14 cellular contexts compared by ENCODE assay signal in genomic region chr2:162457487-162457886, GRCh38.
DNase-seq lines count a peak whose midpoint lies in the region; ATAC-seq and TF ChIP-seq lines count a peak whose summit lies in the region.
"Had no signal": no experiment of that assay in that cellular context is flagged by ENCODE, and none has a peak within 500 bp of the region (broad histone marks: within the 10 kb centered on the region; RNA-seq: fewer than 3 reads in every experiment).

No MANE protein-coding gene starts in this region.

- H3K4me2 ChIP-seq in mesenchymal stem cell (ENCODE audit: low read length, poor library complexity, severe bottlenecking) = no peak overlapping the region
- H3K4me2 ChIP-seq: BLaER1 treated with 17β-estradiol and CSF1 and Interleukin-3, amounts not matched to agents 10 nM and 100 nM; GM23338 had no signal

- intact Hi-C loops in left cardiac atrium (cut with DNase I) = no loop called here
- intact Hi-C loops in left ventricle myocardium inferior (cut with micrococcal nuclease) = no loop called here
- intact Hi-C loops in esophagus squamous epithelium (cut with DNase I) = no loop called here
- intact Hi-C loops in activated T-helper 1 cell treated with anti-CD3 and anti-CD28 coated beads, Interleukin-12 subunit alpha, Interleukin-12 subunit beta, Interleukin-2, Interleukin-4 antibody, amounts not matched to agents 30 ng/mL and 10 ng/mL and 1 ng/mL, durations not matched to agents 14 hours and 24 hours and 36 hours (cut with micrococcal nuclease) = no loop called here

- H3K27ac ChIP-seq in left ventricle myocardium inferior (replicated peaks) = no peak overlapping the region
- no peak overlapping the region for H3K27ac ChIP-seq in coronary artery
- no peak overlapping the region for H3K27ac ChIP-seq in esophagus squamous epithelium
- H3K27ac ChIP-seq in mesenchymal stem cell (ENCODE audit: low read length, poor library complexity, severe bottlenecking) = no peak overlapping the region
- H3K27ac ChIP-seq: BLaER1 treated with 17β-estradiol and CSF1 and Interleukin-3, amounts not matched to agents 10 nM and 100 nM had no signal

- H3K14ac ChIP-seq in mesenchymal stem cell (ENCODE audit: low read length in 2 of 2) = no peak overlapping the region

- peaks cover 5% of the 10 kb centered on the region for H3K27me3 Mint-ChIP-seq in nephron (ENCODE audit: low read depth)
- peaks cover 2% of the 10 kb centered on the region for H3K27me3 Mint-ChIP-seq in activated T-helper 1 cell treated with anti-CD3 and anti-CD28 coated beads, Interleukin-12 subunit alpha, Interleukin-12 subunit beta, Interleukin-2, Interleukin-4 antibody, amounts not matched to agents 30 ng/mL and 10 ng/mL and 1 ng/mL, durations not matched to agents 14 hours and 24 hours and 36 hours (ENCODE audit: insufficient read depth)
- H3K27me3 Mint-ChIP-seq: CD4-positive, CD25-positive, alpha-beta regulatory T cell had no signal

- H3K27me3 ChIP-seq in left ventricle myocardium inferior (ENCODE audit: low read depth) (no peaks in the 10 kb centered on the region), esophagus squamous epithelium (no peaks in the 10 kb centered on the region), mesenchymal stem cell (ENCODE audit: control insufficient read depth in 1 of 2, insufficient read depth in 1 of 2, low read length in 2 of 2) (no peaks in the 10 kb centered on the region)
- H3K27me3 ChIP-seq: BLaER1 treated with 17β-estradiol and CSF1 and Interleukin-3, amounts not matched to agents 10 nM and 100 nM had no signal

- no peak overlapping the region for H3K9ac ChIP-seq in mesenchymal stem cell (ENCODE audit: low read length)
- H3K9ac ChIP-seq: BLaER1 treated with 17β-estradiol and CSF1 and Interleukin-3, amounts not matched to agents 10 nM and 100 nM had no signal

- no peak overlapping the region for H4K8ac ChIP-seq in mesenchymal stem cell (ENCODE audit: low read length)

- peaks cover 20% of the 10 kb centered on the region for H3K4me1 Mint-ChIP-seq in nephron
- H3K4me1 Mint-ChIP-seq in activated T-helper 1 cell treated with anti-CD3 and anti-CD28 coated beads, Interleukin-12 subunit alpha, Interleukin-12 subunit beta, Interleukin-2, Interleukin-4 antibody, amounts not matched to agents 30 ng/mL and 10 ng/mL and 1 ng/mL, durations not matched to agents 14 hours and 24 hours and 36 hours (ENCODE audit: low read depth) = no peaks in the 10 kb centered on the region
- H3K4me1 Mint-ChIP-seq: CD4-positive, CD25-positive, alpha-beta regulatory T cell; GM23338 had no signal

- no peak overlapping the region for H3K18ac ChIP-seq in mesenchymal stem cell (ENCODE audit: low read depth in 1 of 2, low read length in 2 of 2)

- H3K4ac ChIP-seq in mesenchymal stem cell (ENCODE audit: low read depth in 1 of 2, low read length in 2 of 2) = no peak overlapping the region

- H3K79me1 ChIP-seq in mesenchymal stem cell (replicated peaks; ENCODE audit: low read length, poor library complexity, severe bottlenecking) = no peaks in the 10 kb centered on the region

- H3K4me1 ChIP-seq in left ventricle myocardium inferior (no peaks in the 10 kb centered on the region), esophagus squamous epithelium (no peaks in the 10 kb centered on the region), mesenchymal stem cell (ENCODE audit: control insufficient read depth, insufficient read depth, low read depth, low read length) (no peaks in the 10 kb centered on the region)

- no peak overlapping the region for H2BK15ac ChIP-seq in mesenchymal stem cell (ENCODE audit: low read depth, poor library complexity, severe bottlenecking)

- peak; percentile 41 to 63 for ATAC-seq in left cardiac atrium
- ATAC-seq: GM12878, GM23338 had no signal

- WGBS in esophagus squamous epithelium, 2 donors = 22 to 35% methylated on average over 6 of the region's 6 CpGs
- 91% methylated on average over 6 of the region's 6 CpGs for WGBS in mesenchymal stem cell

- H3K4me3 Mint-ChIP-seq in nephron = peak overlapping the region in 1 of 3 experiments; percentile 42
- no peak overlapping the region for H3K4me3 Mint-ChIP-seq in activated T-helper 1 cell treated with anti-CD3 and anti-CD28 coated beads, Interleukin-12 subunit alpha, Interleukin-12 subunit beta, Interleukin-2, Interleukin-4 antibody, amounts not matched to agents 30 ng/mL and 10 ng/mL and 1 ng/mL, durations not matched to agents 14 hours and 24 hours and 36 hours
- H3K4me3 Mint-ChIP-seq: CD4-positive, CD25-positive, alpha-beta regulatory T cell; GM23338 had no signal

- H2AK5ac ChIP-seq in mesenchymal stem cell (ENCODE audit: low read length, severe bottlenecking) = no peak overlapping the region

- DNase-seq in left cardiac atrium = no peak
- no peak for DNase-seq in left ventricle myocardium inferior
- no peak for DNase-seq in coronary artery (ENCODE audit: low spot score)
- DNase-seq in esophagus squamous epithelium (lab: John Stamatoyannopoulos, UW) = no peak
- DNase-seq in mesenchymal stem cell = no peak
- DNase-seq in activated T-helper 1 cell treated with anti-CD3 and anti-CD28 coated beads, Interleukin-12 subunit alpha, Interleukin-12 subunit beta, Interleukin-2, Interleukin-4 antibody, amounts not matched to agents 30 ng/mL and 10 ng/mL and 1 ng/mL, durations not matched to agents 14 hours and 24 hours and 36 hours (ENCODE audit: low spot score) = no peak
- DNase-seq: ACHN; CD4-positive, CD25-positive, alpha-beta regulatory T cell; DMS79; H7 had no signal

- H3K27ac Mint-ChIP-seq in nephron = peak overlapping the region in 2 of 3 experiments; percentile 93 to 94
- no peak overlapping the region for H3K27ac Mint-ChIP-seq in activated T-helper 1 cell treated with anti-CD3 and anti-CD28 coated beads, Interleukin-12 subunit alpha, Interleukin-12 subunit beta, Interleukin-2, Interleukin-4 antibody, amounts not matched to agents 30 ng/mL and 10 ng/mL and 1 ng/mL, durations not matched to agents 14 hours and 24 hours and 36 hours
- H3K27ac Mint-ChIP-seq: CD4-positive, CD25-positive, alpha-beta regulatory T cell; GM23338 had no signal

- no peak overlapping the region for H2BK120ac ChIP-seq in mesenchymal stem cell (ENCODE audit: low read depth, low read length)

- H3K4me3 ChIP-seq in left ventricle myocardium inferior (no peak overlapping the region), coronary artery (peak overlapping the region; percentile 35), esophagus squamous epithelium (no peak overlapping the region), mesenchymal stem cell (ENCODE audit: insufficient read depth in 1 of 2, low read depth in 1 of 2, low read length in 2 of 2) (no peak overlapping the region)
- H3K4me3 ChIP-seq: BLaER1 treated with 17β-estradiol and CSF1 and Interleukin-3, amounts not matched to agents 10 nM and 100 nM; GM12878; GM23338 had no signal

- no peak overlapping the region for H2BK12ac ChIP-seq in mesenchymal stem cell (ENCODE audit: low read length in 2 of 2)

- no peak overlapping the region for H2BK5ac ChIP-seq in mesenchymal stem cell (ENCODE audit: low read depth, low read length, poor library complexity, severe bottlenecking)

- no peak overlapping the region for H4K91ac ChIP-seq in mesenchymal stem cell (ENCODE audit: low read length)

- H3K9me3 Mint-ChIP-seq in nephron = peaks cover 3% of the 10 kb centered on the region
- H3K9me3 Mint-ChIP-seq in activated T-helper 1 cell treated with anti-CD3 and anti-CD28 coated beads, Interleukin-12 subunit alpha, Interleukin-12 subunit beta, Interleukin-2, Interleukin-4 antibody, amounts not matched to agents 30 ng/mL and 10 ng/mL and 1 ng/mL, durations not matched to agents 14 hours and 24 hours and 36 hours = no peaks in the 10 kb centered on the region
- H3K9me3 Mint-ChIP-seq: GM23338 had no signal

- no peaks in the 10 kb centered on the region for H3K36me3 Mint-ChIP-seq in nephron (ENCODE audit: low read depth)
- peaks cover 1% of the 10 kb centered on the region for H3K36me3 Mint-ChIP-seq in activated T-helper 1 cell treated with anti-CD3 and anti-CD28 coated beads, Interleukin-12 subunit alpha, Interleukin-12 subunit beta, Interleukin-2, Interleukin-4 antibody, amounts not matched to agents 30 ng/mL and 10 ng/mL and 1 ng/mL, durations not matched to agents 14 hours and 24 hours and 36 hours (ENCODE audit: low read depth)
- H3K36me3 Mint-ChIP-seq: CD4-positive, CD25-positive, alpha-beta regulatory T cell had no signal

- no peak overlapping the region for H3K23ac ChIP-seq in mesenchymal stem cell (ENCODE audit: low read length in 2 of 2)

- TF ChIP-seq POLR2A in esophagus squamous epithelium (IDR thresholded peaks at IDR 0.05) = no peak

- H3K36me3 ChIP-seq in left ventricle myocardium inferior (no peaks in the 10 kb centered on the region), esophagus squamous epithelium (no peaks in the 10 kb centered on the region), mesenchymal stem cell (ENCODE audit: control insufficient read depth in 1 of 2, insufficient read depth in 2 of 2, low read depth in 1 of 2, low read length in 2 of 2) (no peaks in the 10 kb centered on the region)
- H3K36me3 ChIP-seq: BLaER1 treated with 17β-estradiol and CSF1 and Interleukin-3, amounts not matched to agents 10 nM and 100 nM had no signal

- H2AFZ ChIP-seq in mesenchymal stem cell (ENCODE audit: low read depth, low read length) = no peak overlapping the region
- H2AFZ ChIP-seq: GM23338 had no signal

- H3K9me3 ChIP-seq in left ventricle myocardium inferior (replicated peaks) (peaks cover 4% of the 10 kb centered on the region), esophagus squamous epithelium (no peaks in the 10 kb centered on the region), mesenchymal stem cell (ENCODE audit: control insufficient read depth, low read length) (no peaks in the 10 kb centered on the region)
- H3K9me3 ChIP-seq: BLaER1 treated with 17β-estradiol and CSF1 and Interleukin-3, amounts not matched to agents 10 nM and 100 nM had no signal

- TF ChIP-seq CTCF in left ventricle myocardium inferior (IDR thresholded peaks at IDR 0.05; ENCODE audit: borderline replicate concordance) (no peak), coronary artery (IDR thresholded peaks at IDR 0.05) (no peak), nephron (IDR thresholded peaks at IDR 0.05; ENCODE audit: unreplicated experiment in 3 of 3) (no peak), esophagus squamous epithelium (IDR thresholded peaks at IDR 0.05) (no peak)
